24 cellular contexts compared by ENCODE assay signal in the genomic region with DNA sequence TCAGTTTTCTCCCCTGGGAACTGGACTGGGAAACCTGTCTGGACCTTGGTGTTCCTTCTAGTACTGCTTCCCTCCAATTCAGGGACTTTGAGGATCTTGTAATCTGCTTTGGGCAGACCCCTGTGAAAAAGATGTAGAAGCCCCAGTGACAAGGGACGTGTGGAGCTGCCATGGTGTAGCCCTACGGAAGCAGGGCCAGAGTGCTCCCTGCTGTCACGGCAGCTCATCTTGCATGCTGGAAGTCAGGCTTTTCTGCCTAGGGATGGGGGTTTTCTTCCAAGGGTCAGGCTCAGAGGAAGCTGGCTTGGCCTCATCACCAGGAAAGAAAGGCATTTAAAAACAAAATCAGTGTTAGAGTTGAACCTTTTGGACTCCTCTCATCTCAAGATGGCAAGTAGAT.
DNase-seq lines count a peak whose midpoint lies in the region; ATAC-seq, FAIRE-seq and TF ChIP-seq lines count a peak whose summit lies in the region.
"Had no signal": no experiment of that assay in that cellular context is flagged by ENCODE, and none has a peak within 500 bp of the region (broad histone marks: within the 10 kb centered on the region; RNA-seq: fewer than 3 reads in every experiment).

No MANE protein-coding gene starts in this region.

- DNase-seq in right lobe of liver (no peak), HepG2 (ENCODE audit: low spot score) (no peak), kidney (peak; percentile 21), sciatic nerve (ENCODE audit: low spot score) (peak; percentile 23), Caco-2 (no peak), H54 (ENCODE audit: insufficient read length, low spot score) (no peak)
- DNase-seq: ACHN; Calu3; CD8-positive, alpha-beta T cell; GOT3; MV-4-11; NCI-H1105 treated with DMSO at 0.1 percent for 48 hours; NCI-H2029 treated with DMSO at 0.1 percent for 48 hours; NCI-H345; NCI-H524; NCI-H82 had no signal

- CTCF ChIA-PET in HepG2 (lab: Yijun Ruan, JAX; ENCODE audit: low intra/inter-chr PET ratio, low total read pairs), result no interaction called here
- CTCF ChIA-PET in Caco-2 (lab: Charles Lee), result no interaction called here

- no peak overlapping the region for H3K9ac ChIP-seq in HepG2 (ENCODE audit: insufficient read depth, low read depth, low read length)
- no peak overlapping the region for H3K9ac ChIP-seq in kidney (ENCODE audit: low read length in 2 of 2)

- FAIRE-seq in HepG2 (lab: Jason Lieb, UNC), result no peak
- no peak for FAIRE-seq in kidney (lab: Jason Lieb, UNC)
- no peak for FAIRE-seq in H54 (lab: Jason Lieb, UNC)
- FAIRE-seq: G401.6, GM18507, HTR-8/SVneo had no signal

- H2AFZ ChIP-seq in HepG2 (ENCODE audit: low read length), result no peak overlapping the region

- no peak overlapping the region for H3K4me2 ChIP-seq in HepG2 (ENCODE audit: low read depth, low read length)

- H3K27me3 ChIP-seq in right lobe of liver (no peaks in the 10 kb centered on the region), HepG2 (ENCODE audit: control insufficient read depth in 1 of 2, insufficient read depth in 2 of 2, low read length in 2 of 2) (peaks cover 0 to 35% of the 10 kb centered on the region in 2 experiments; a peak in 2 of 5 replicates), Caco-2 (replicated peaks; ENCODE audit: control insufficient read depth, insufficient read depth, low read length) (no peaks in the 10 kb centered on the region)

- no peak overlapping the region for H3K27ac Mint-ChIP-seq in Caco-2 (ENCODE audit: unreplicated experiment)
- H3K27ac Mint-ChIP-seq: CD8-positive, alpha-beta T cell had no signal

- no peak for ATAC-seq in right lobe of liver
- ATAC-seq in HepG2, result no peak
- ATAC-seq in sciatic nerve, result no peak
- no peak for ATAC-seq in GM18861 (IDR thresholded peaks at IDR 0.05; ENCODE audit: unreplicated experiment)
- ATAC-seq in HG02852 (IDR thresholded peaks at IDR 0.05; ENCODE audit: unreplicated experiment), result no peak
- ATAC-seq: CD8-positive, alpha-beta T cell; Panc1 had no signal

- no peak overlapping the region for H3K4me3 ChIP-seq in right lobe of liver
- H3K4me3 ChIP-seq in HepG2 (replicated peaks in 1 of 3; ENCODE audit: insufficient read depth in 1 of 3, low read depth in 2 of 3, low read length in 3 of 3), result no peak overlapping the region
- H3K4me3 ChIP-seq in kidney (ENCODE audit: low read length in 2 of 2), result no peak overlapping the region
- no peak overlapping the region for H3K4me3 ChIP-seq in Caco-2 (ENCODE audit: low read depth, low read length)

- no peaks in the 10 kb centered on the region for H3K4me1 Mint-ChIP-seq in Caco-2 (ENCODE audit: low read depth, unreplicated experiment)

- H3K27ac ChIP-seq in right lobe of liver (peak overlapping the region in 2 of 3 donors; percentile 19 to 68), HepG2 (ENCODE audit: extremely low read length, insufficient read depth, low read length) (no peak overlapping the region), kidney (ENCODE audit: low read depth in 2 of 2, low read length in 2 of 2) (peak overlapping the region in 1 of 2 donors; percentile 15)
- H3K27ac ChIP-seq: 22Rv1 had no signal

- TF ChIP-seq CTCF in right lobe of liver (IDR thresholded peaks at IDR 0.05), result no peak
- no peak for TF ChIP-seq CTCF in HepG2 (CRISPR knock-in tag; IDR thresholded peaks at IDR 0.05)
- no peak for TF ChIP-seq CTCF in kidney (IDR thresholded peaks at IDR 0.05; ENCODE audit: borderline replicate concordance, extremely low read depth, insufficient read depth)
- no peak for TF ChIP-seq CTCF in Caco-2 (IDR thresholded peaks at IDR 0.05; ENCODE audit: insufficient read depth in 1 of 2, low read depth in 1 of 2, low read length in 1 of 2, severe bottlenecking in 1 of 2, unreplicated experiment in 1 of 2)

- in situ Hi-C loops in HepG2 (cut with HindIII; ENCODE audit: extremely low pct_ligation_motif_present, low pct_unique_long_range_greater_than_20kb), result no loop called here

- POLR2A ChIA-PET in HepG2 (lab: Yijun Ruan, JAX), result no interaction called here
- POLR2A ChIA-PET in Caco-2 (lab: Charles Lee), result no interaction called here

- no TSS peak for BruUV-seq in HepG2 (replicated peaks; lab: Mats Ljungman, UMichigan)
- BruUV-seq in Caco-2 (replicated peaks; lab: Mats Ljungman, UMichigan), result no TSS peak

- TF ChIP-seq EP300 in HepG2 (IDR thresholded peaks at IDR 0.05; ENCODE audit: low read depth in 2 of 2, low read length in 2 of 2) (no peak), HepG2 (CRISPR knock-in tag; IDR thresholded peaks at IDR 0.05; ENCODE audit: borderline replicate concordance) (no peak)

- H3K4me1 ChIP-seq in right lobe of liver (peaks cover 0 to 86% (median 42%) of the 10 kb centered on the region in 4 donors), HepG2 (ENCODE audit: insufficient read depth, low read length) (0 out of 2 replicates have a peak, but pooled peaks cover 7% of the 10 kb centered on the region), kidney (ENCODE audit: control insufficient read depth in 1 of 2, insufficient read depth in 1 of 2, low read depth in 1 of 2, low read length in 2 of 2) (peaks cover 30 to 38% of the 10 kb centered on the region in 2 donors), Caco-2 (no peaks in the 10 kb centered on the region)

- no peaks in the 10 kb centered on the region for H3K79me2 ChIP-seq in HepG2 (ENCODE audit: insufficient read depth, low read length)

- H3K36me3 Mint-ChIP-seq in Caco-2 (ENCODE audit: insufficient read depth, unreplicated experiment), result no peaks in the 10 kb centered on the region
- H3K36me3 Mint-ChIP-seq: CD8-positive, alpha-beta T cell had no signal

- H3K4me3 Mint-ChIP-seq in Caco-2 (ENCODE audit: unreplicated experiment), result no peak overlapping the region
- H3K4me3 Mint-ChIP-seq: CD8-positive, alpha-beta T cell; IgD-negative memory B cell had no signal

- TF ChIP-seq POLR2A in right lobe of liver (IDR thresholded peaks at IDR 0.05) (no peak), HepG2 (IDR thresholded peaks at IDR 0.05; ENCODE audit: insufficient read depth in 1 of 2, low read depth in 2 of 2, low read length in 2 of 2) (no peak), H54 (IDR thresholded peaks at IDR 0.05; ENCODE audit: low read depth, low read length) (no peak)

- H3K9me3 Mint-ChIP-seq in Caco-2 (ENCODE audit: unreplicated experiment), result no peaks in the 10 kb centered on the region
- H3K9me3 Mint-ChIP-seq: CD8-positive, alpha-beta T cell; IgD-negative memory B cell had no signal

- H4K20me1 ChIP-seq in HepG2 (ENCODE audit: insufficient read depth, low read length), result no peaks in the 10 kb centered on the region

- H3K27me3 Mint-ChIP-seq in Caco-2 (ENCODE audit: insufficient read depth, unreplicated experiment), result no peaks in the 10 kb centered on the region

- intact Hi-C loops in right lobe of liver (cut with DNase I) (no loop called here), HepG2 (cut with micrococcal nuclease; ENCODE audit: unreplicated experiment) (no loop called here), kidney (cut with DNase I) (loop anchor here (5.0 to 10.0 kb wide), 2 partner anchors 117 to 184 kb away; a partner anchor contains a TSS), sciatic nerve (cut with DNase I) (no loop called here), Caco-2 (cut with micrococcal nuclease; ENCODE audit: unreplicated experiment) (no loop called here)

- 89% methylated on average over 2 of the region's 3 CpGs for WGBS in right lobe of liver (ENCODE audit: insufficient coverage, low coverage, low lambda C conversion rate, missing lambda C conversion rate)
- 39% methylated on average over 3 of the region's 3 CpGs for WGBS in HepG2 (ENCODE audit: low lambda C conversion rate)

- H3K9me3 ChIP-seq in right lobe of liver, result no peaks in the 10 kb centered on the region
- H3K9me3 ChIP-seq in HepG2 (ENCODE audit: low read length), result no peaks in the 10 kb centered on the region
- no peaks in the 10 kb centered on the region for H3K9me3 ChIP-seq in kidney (ENCODE audit: control insufficient read depth in 1 of 2, low read length in 2 of 2)
- H3K9me3 ChIP-seq in Caco-2, result no peaks in the 10 kb centered on the region

- TF ChIP-seq RAD21 in HepG2 (CRISPR knock-in tag; IDR thresholded peaks at IDR 0.05), result no peak

- H3K36me3 ChIP-seq in right lobe of liver (no peaks in the 10 kb centered on the region), HepG2 (replicated peaks in 1 of 2; ENCODE audit: control insufficient read depth in 1 of 2, insufficient read depth in 2 of 2, low read length in 2 of 2) (no peaks in the 10 kb centered on the region), kidney (ENCODE audit: control insufficient read depth in 1 of 2, insufficient read depth in 2 of 2, low read length in 2 of 2) (peaks cover 19 to 24% of the 10 kb centered on the region in 2 donors), Caco-2 (ENCODE audit: control insufficient read depth, insufficient read depth, low read length) (no peaks in the 10 kb centered on the region)

TF ChIP-seq in HepG2, 621 proteins besides CTCF, POLR2A, EP300 and RAD21 (continues in another document):
- TF ChIP-seq, protein P1, sequence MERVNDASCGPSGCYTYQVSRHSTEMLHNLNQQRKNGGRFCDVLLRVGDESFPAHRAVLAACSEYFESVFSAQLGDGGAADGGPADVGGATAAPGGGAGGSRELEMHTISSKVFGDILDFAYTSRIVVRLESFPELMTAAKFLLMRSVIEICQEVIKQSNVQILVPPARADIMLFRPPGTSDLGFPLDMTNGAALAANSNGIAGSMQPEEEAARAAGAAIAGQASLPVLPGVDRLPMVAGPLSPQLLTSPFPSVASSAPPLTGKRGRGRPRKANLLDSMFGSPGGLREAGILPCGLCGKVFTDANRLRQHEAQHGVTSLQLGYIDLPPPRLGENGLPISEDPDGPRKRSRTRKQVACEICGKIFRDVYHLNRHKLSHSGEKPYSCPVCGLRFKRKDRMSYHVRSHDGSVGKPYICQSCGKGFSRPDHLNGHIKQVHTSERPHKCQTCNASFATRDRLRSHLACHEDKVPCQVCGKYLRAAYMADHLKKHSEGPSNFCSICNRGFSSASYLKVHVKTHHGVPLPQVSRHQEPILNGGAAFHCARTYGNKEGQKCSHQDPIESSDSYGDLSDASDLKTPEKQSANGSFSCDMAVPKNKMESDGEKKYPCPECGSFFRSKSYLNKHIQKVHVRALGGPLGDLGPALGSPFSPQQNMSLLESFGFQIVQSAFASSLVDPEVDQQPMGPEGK (CRISPR knock-in tag; IDR thresholded peaks at IDR 0.05), result no peak
- TF ChIP-seq, protein P2, sequence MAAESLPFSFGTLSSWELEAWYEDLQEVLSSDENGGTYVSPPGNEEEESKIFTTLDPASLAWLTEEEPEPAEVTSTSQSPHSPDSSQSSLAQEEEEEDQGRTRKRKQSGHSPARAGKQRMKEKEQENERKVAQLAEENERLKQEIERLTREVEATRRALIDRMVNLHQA (CRISPR knock-in tag; IDR thresholded peaks at IDR 0.05), result no peak
- TF ChIP-seq ZNF569 (CRISPR knock-in tag; IDR thresholded peaks at IDR 0.05; ENCODE audit: borderline replicate concordance) (no peak), NFIC (IDR thresholded peaks at IDR 0.05; ENCODE audit: low read length) (no peak), XRCC5 (optimal IDR thresholded peaks at IDR 0.05; ENCODE audit: low read length) (no peak)
- TF ChIP-seq, protein P3, sequence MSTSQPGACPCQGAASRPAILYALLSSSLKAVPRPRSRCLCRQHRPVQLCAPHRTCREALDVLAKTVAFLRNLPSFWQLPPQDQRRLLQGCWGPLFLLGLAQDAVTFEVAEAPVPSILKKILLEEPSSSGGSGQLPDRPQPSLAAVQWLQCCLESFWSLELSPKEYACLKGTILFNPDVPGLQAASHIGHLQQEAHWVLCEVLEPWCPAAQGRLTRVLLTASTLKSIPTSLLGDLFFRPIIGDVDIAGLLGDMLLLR (CRISPR knock-in tag; IDR thresholded peaks at IDR 0.05), result no peak

Comparison
In these comparisons a context has a peak if more than half of its experiments do, and no peak if none do; other contexts are left out.
1. DNase-seq: peak in kidney (single experiment) and sciatic nerve (single experiment); none in right lobe of liver (0 of 3), HepG2 (single experiment), Caco-2 (0 of 2) and H54 (single experiment).